Comparison of ENCODE assay signal across 8 cellular contexts in the genomic region with DNA sequence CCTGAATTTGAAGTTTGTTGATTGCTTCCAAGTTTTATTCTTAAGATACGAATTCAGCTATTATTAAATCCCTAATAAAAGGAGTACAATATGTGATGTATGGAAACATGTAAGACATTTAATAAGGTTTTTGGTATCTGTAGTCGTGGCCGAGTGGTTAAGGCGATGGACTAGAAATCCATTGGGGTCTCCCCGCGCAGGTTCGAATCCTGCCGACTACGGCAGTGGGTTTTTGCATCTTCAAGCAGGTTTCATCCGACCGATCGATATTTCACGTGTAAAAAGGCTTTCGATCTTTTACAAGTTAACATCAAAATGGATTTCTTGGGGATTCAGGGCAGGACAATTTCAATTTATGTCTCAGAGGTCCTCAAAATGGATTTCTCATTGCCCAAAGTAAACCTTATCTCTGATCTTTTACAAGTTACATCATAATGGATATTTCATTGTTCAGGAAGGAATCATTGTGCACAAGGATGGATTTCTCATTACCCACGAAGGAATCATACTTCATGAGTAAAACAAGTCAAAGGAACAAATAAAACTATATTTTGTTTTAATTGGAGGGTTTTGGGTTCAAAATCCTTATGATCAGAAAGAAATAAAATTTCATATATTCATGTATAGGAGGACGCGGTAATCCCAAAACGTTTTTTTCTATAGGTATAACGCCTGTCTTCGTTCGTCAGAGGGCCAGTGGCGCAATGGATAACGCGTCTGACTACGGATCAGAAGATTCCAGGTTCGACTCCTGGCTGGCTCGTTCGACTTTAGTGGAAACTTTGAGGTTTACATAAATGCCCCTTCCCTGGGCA. TPM values are rescaled to one million over a fixed set of nuclear protein-coding genes. Genes with fewer than 3 reads are reported as not detected.
DNase-seq lines count a peak whose midpoint lies in the region; ATAC-seq and TF ChIP-seq lines count a peak whose summit lies in the region.

No MANE protein-coding gene starts in this region.

- H3K4me1 ChIP-seq in PC-3 (ENCODE audit: insufficient read depth, low read length), result peaks cover 13% of the 10 kb centered on the region; the same call in 1 of the 2 replicates

- peaks cover 23% of the 10 kb centered on the region for H3K27me3 ChIP-seq in CD4-positive, alpha-beta T cell (ENCODE audit: control insufficient read depth, insufficient read depth, low read length)
- H3K27me3 ChIP-seq in PC-3 (ENCODE audit: low read length), result no peaks in the 10 kb centered on the region

- H3K9me3 ChIP-seq in CD4-positive, alpha-beta T cell (ENCODE audit: control insufficient read depth, low read length), result no peaks in the 10 kb centered on the region
- no peaks in the 10 kb centered on the region for H3K9me3 ChIP-seq in PC-3 (ENCODE audit: low read length)

- H4K20me1 ChIP-seq in PC-3 (ENCODE audit: low read length), result no peaks in the 10 kb centered on the region

- H3K9me2 ChIP-seq in PC-3 (replicated peaks; ENCODE audit: low read length), result no peaks in the 10 kb centered on the region

- CTCF ChIA-PET in CD4-positive, alpha-beta T cell (lab: Charles Lee), result interaction anchor here (0.9 to 5.9 kb wide), 6 partner anchors 14 to 301 kb away, joined by 3 to 29 read pairs (median 4); a partner anchor contains a TSS
- CTCF ChIA-PET in PC-3 (lab: Charles Lee), result no interaction called here

- peak overlapping the region; percentile 58 for H3K4me3 ChIP-seq in PC-3 (ENCODE audit: low read length)

- no peak for TF ChIP-seq CTCF in CD4-positive, alpha-beta T cell (IDR thresholded peaks at IDR 0.05)
- no peak for TF ChIP-seq CTCF in PC-3 (conservative IDR thresholded peaks at IDR 0.05; ENCODE audit: low read depth, low read length)

- H3K36me3 Mint-ChIP-seq in CD4-positive, alpha-beta T cell (ENCODE audit: low read depth), result peaks cover 53% of the 10 kb centered on the region

- no peaks in the 10 kb centered on the region for H3K36me3 ChIP-seq in PC-3 (ENCODE audit: low read depth, low read length)

- no peak overlapping the region for H2AFZ ChIP-seq in PC-3 (ENCODE audit: low read length)

- peak; percentile 47 for ATAC-seq in CD4-positive, alpha-beta T cell (ENCODE audit: poor library complexity)
- ATAC-seq in HG03432 (IDR thresholded peaks at IDR 0.05; ENCODE audit: unreplicated experiment), result peak; percentile 27
- peak; percentile 27 for ATAC-seq in PC-3
- no peak for ATAC-seq in Right ventricle myocardium inferior
- ATAC-seq in GM21737 (IDR thresholded peaks at IDR 0.05; ENCODE audit: unreplicated experiment), result no peak

- H3K9me3 Mint-ChIP-seq in CD4-positive, alpha-beta T cell, result peaks cover 12% of the 10 kb centered on the region

- no TSS peak for BruUV-seq in PC-3 (replicated peaks; lab: Mats Ljungman, UMichigan)

- peak overlapping the region; percentile 52 for H3K4me2 ChIP-seq in PC-3 (ENCODE audit: low read length)

- POLR2A ChIA-PET in CD4-positive, alpha-beta T cell (lab: Charles Lee), result interaction anchor here (0.7 to 6.2 kb wide), 17 partner anchors 14 to 302 kb away, joined by 3 to 39 read pairs (median 6); partner anchors contain the start of genes BTN2A2 and HMGN4
- POLR2A ChIA-PET in PC-3 (lab: Charles Lee; ENCODE audit: unreplicated experiment), result no interaction called here

- peak in 8 of 10 experiments; percentile 16 to 56 (median 38) for DNase-seq in CD4-positive, alpha-beta T cell
- DNase-seq in PC-3 (peak; percentile 70), hippocampal formation (lab: John Stamatoyannopoulos, UW) (peak; percentile 5 to 14), Right ventricle myocardium inferior (ENCODE audit: missing footprints) (no peak)
- DNase-seq in activated T-cell treated with anti-CD3 and anti-CD28 coated beads, Interleukin-2, amount 50 U/mL, for 48 hours, result peak; percentile 84 to 86
- DNase-seq in stimulated activated CD8-positive, alpha-beta memory T cell treated with anti-CD3 and anti-CD28 coated beads, Interleukin-15, amount 100 ng/mL, for 48 hours (ENCODE audit: low read depth in 2 of 2), result peak; percentile 58 to 60

- no peak overlapping the region for H3K9ac ChIP-seq in PC-3 (ENCODE audit: low read length)

- H3K4me3 Mint-ChIP-seq in CD4-positive, alpha-beta T cell, result peak overlapping the region; percentile 92

- H3K27ac Mint-ChIP-seq in CD4-positive, alpha-beta T cell, result peak overlapping the region; percentile 92

- peaks cover 64% of the 10 kb centered on the region for H3K4me1 Mint-ChIP-seq in CD4-positive, alpha-beta T cell (ENCODE audit: low read depth)

- H3K79me2 ChIP-seq in PC-3 (ENCODE audit: low read length), result no peaks in the 10 kb centered on the region

- peaks cover 7% of the 10 kb centered on the region for H3F3A ChIP-seq in PC-3 (ENCODE audit: low read length, unreplicated experiment)

- intact Hi-C loops in CD4-positive, alpha-beta T cell (cut with DNase I, micrococcal nuclease), result loop anchor here (1.0 to 10.0 kb wide), 3 partner anchors 16 to 967 kb away; no protein-coding TSS in a partner anchor
- intact Hi-C loops in PC-3 (cut with micrococcal nuclease), result no loop called here
- intact Hi-C loops in Right ventricle myocardium inferior (cut with DNase I), result no loop called here

- peaks cover 43% of the 10 kb centered on the region for H3K27me3 Mint-ChIP-seq in CD4-positive, alpha-beta T cell

- H3K27ac ChIP-seq in CD4-positive, alpha-beta T cell (ENCODE audit: low read depth, low read length), result no peak overlapping the region
- H3K27ac ChIP-seq in PC-3 (ENCODE audit: low read length), result no peak overlapping the region

RNA-seq across cellular contexts. Expression of gene BTN3A2, which starts 37.3 kb away (rescaled TPM):
- total RNA-seq in CD4-positive, alpha-beta T cell, result 10 to 100 TPM; 40.6 to 45.5 TPM
- 2.4 and 5.4 TPM in 2 replicates for total RNA-seq in PC-3 (2014; rRNA removed)
- total RNA-seq in Right ventricle myocardium inferior, result 17.0 TPM

RNA-seq across cellular contexts. Expression of gene BTN2A2, which starts 55.3 kb away (rescaled TPM):
- total RNA-seq in CD4-positive, alpha-beta T cell, result 10 to 100 TPM in 1 of 2 experiments, 1 to 10 TPM in 1; 9.7 to 10.7 TPM
- 9.1 and 11.4 TPM in 2 replicates for total RNA-seq in PC-3 (2014; rRNA removed)
- total RNA-seq in Right ventricle myocardium inferior, result 6.0 TPM

Comparison
In these comparisons a context has a peak if more than half of its experiments do, and no peak if none do; other contexts are left out.
1. ATAC-seq: peak in CD4-positive, alpha-beta T cell (single experiment), HG03432 (single experiment) and PC-3 (single experiment); none in Right ventricle myocardium inferior (single experiment) and GM21737 (single experiment).
2. intact Hi-C loops: an anchor here in CD4-positive, alpha-beta T cell (1.0 to 10.0 kb wide); none called in PC-3 and Right ventricle myocardium inferior.